ENCODE assay signal across 30 cellular contexts in genomic region chr4:32987111-32987510, GRCh38.
"Had no signal": no experiment of that assay in that cellular context is flagged by ENCODE, and none has a peak within 500 bp of the region (broad histone marks: within the 10 kb centered on the region; RNA-seq: fewer than 3 reads in every experiment).

No MANE protein-coding gene starts in this region.

- H3K4me3 ChIP-seq: ascending aorta, breast epithelium, cardiac muscle cell, colonic mucosa had no signal

- DNase-seq: activated CD4-positive, alpha-beta memory T cell treated with anti-CD3 and anti-CD28 coated beads, Interleukin-2, amount 10 ng/mL, durations not matched to agents 7 days and 5 days; activated CD4-positive, alpha-beta T cell treated with anti-CD3 and anti-CD28 coated beads for 4 hours; activated CD4-positive, alpha-beta T cell treated with anti-CD3 and anti-CD28 coated beads, Interleukin-2, amount 10 ng/mL, durations not matched to agents 7 days and 5 days; activated CD4-positive, alpha-beta T cell treated with anti-CD3 and anti-CD28 coated beads, Interleukin-2, amount 50 U/mL, for 4 hours; activated CD4-positive, CD25-positive, alpha-beta regulatory T cell; activated CD4-positive, CD25-positive, alpha-beta regulatory T cell treated with anti-CD3 and anti-CD28 coated beads, Interleukin-2, amount 50 U/mL, for 72 hours; activated CD8-positive, alpha-beta memory T cell treated with anti-CD3 and anti-CD28 coated beads, Interleukin-2, amount 50 U/mL, for 48 hours; activated gamma-delta T cell; activated naive CD4-positive, alpha-beta T cell; activated naive CD4-positive, alpha-beta T cell treated with anti-CD3 and anti-CD28 coated beads, Interleukin-2, amount 10 ng/mL, durations not matched to agents 7 days and 5 days; activated naive CD8-positive, alpha-beta T cell treated with anti-CD3 and anti-CD28 coated beads, Interleukin-2, amount 10 ng/mL, durations not matched to agents 7 days and 5 days; activated T-cell treated with anti-CD3 and anti-CD28 coated beads for 4 hours; activated T-cell treated with anti-CD3 and anti-CD28 coated beads, Interleukin-2, amount 50 U/mL, for 24 hours; activated T-cell treated with anti-CD3 and anti-CD28 coated beads, Interleukin-2, amount 50 U/mL, for 72 hours; central memory CD4-positive, alpha-beta T cell; cerebellar nuclear complex; colonic mucosa; effector CD8-positive, alpha-beta T cell; foreskin fibroblast; head of caudate nucleus; T-helper 17 cell; T1000 had no signal

- FAIRE-seq: endometrium, endothelial cell of umbilical vein, frontal cortex had no signal

- H3K27ac ChIP-seq: ascending aorta, breast epithelium, cardiac muscle cell, colonic mucosa had no signal

- H3K36me3 ChIP-seq: ascending aorta, breast epithelium, cardiac muscle cell, colonic mucosa had no signal

- H3K4me1 ChIP-seq: ascending aorta, breast epithelium, colonic mucosa had no signal

- H3K9me3 ChIP-seq: ascending aorta, breast epithelium, colonic mucosa had no signal

- ATAC-seq: activated naive CD4-positive, alpha-beta T cell treated with anti-CD3 and anti-CD28 coated beads, Interleukin-2, amount 50 U/mL, for 72 hours; activated T-cell treated with anti-CD3 and anti-CD28 coated beads, Interleukin-2, amount 50 U/mL, for 72 hours; esophagus mucosa; T-helper 17 cell had no signal

- H3K27me3 ChIP-seq: ascending aorta, breast epithelium, cardiac muscle cell, colonic mucosa had no signal
